28 cellular contexts compared by ENCODE assay signal in the genomic region with DNA sequence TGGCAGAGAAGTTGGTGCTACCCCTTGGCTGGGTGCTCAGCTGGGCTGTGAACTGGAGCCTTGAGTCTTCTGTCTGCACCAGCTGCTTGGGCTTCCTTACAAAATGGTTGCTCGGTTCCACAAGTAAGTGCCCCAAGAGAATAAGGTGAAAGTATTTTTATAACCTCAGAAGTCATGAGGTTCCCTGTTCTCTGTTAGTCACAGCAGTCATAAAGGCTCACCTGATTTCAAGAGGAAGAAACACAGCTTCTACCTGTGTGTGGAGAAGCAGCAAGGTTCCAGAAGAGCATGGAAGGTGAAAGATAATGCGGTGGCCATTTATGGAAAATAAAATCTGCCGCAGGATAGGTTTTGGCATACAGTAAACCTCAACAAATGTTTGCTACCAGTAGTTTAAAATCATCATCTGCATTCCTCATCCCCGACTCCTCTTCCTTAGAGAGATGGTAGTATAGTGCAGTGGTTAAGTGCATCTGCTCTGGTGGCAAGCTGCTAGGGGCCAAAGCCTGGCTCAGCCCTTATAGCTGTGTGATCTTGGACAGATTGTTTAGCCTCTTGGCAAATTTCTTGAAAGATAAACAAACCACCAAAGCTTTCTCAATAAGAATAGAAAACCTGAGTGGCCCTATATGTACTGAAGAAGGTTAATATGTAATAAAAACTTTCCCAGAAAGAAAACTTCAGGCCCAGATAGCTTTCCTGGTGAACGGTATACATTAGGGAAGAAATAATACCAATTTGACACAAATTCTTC.
"Had no signal": no experiment of that assay in that cellular context is flagged by ENCODE, and none has a peak within 500 bp of the region (broad histone marks: within the 10 kb centered on the region; RNA-seq: fewer than 3 reads in every experiment).

No MANE protein-coding gene starts in this region.

- H3K36me3 Mint-ChIP-seq: natural killer cell had no signal

- H3K27me3 Mint-ChIP-seq: activated CD4-positive, alpha-beta memory T cell treated with anti-CD3 and anti-CD28 coated beads for 36 hours; activated CD4-positive, alpha-beta T cell treated with anti-CD3 and anti-CD28 coated beads, Interleukin-2, amount 10 ng/mL, durations not matched to agents 24 days and 14 days; activated naive CD8-positive, alpha-beta T cell treated with anti-CD3 and anti-CD28 coated beads for 36 hours; stimulated activated naive CD8-positive, alpha-beta T cell treated with anti-CD3 and anti-CD28 coated beads, Interleukin-15, Interleukin-2, amounts not matched to agents 100 ng/mL and 50 ng/mL, for 24 hours had no signal

- H3K4me2 ChIP-seq: neural progenitor cell had no signal

- H3K9me3 ChIP-seq: adrenal gland, body of pancreas, colonic mucosa, right lobe of liver, thoracic aorta, uterus had no signal

- H3K4me1 ChIP-seq: colonic mucosa, neural progenitor cell, uterus had no signal

- H3K4me3 ChIP-seq: adrenal gland, body of pancreas, colonic mucosa, neural progenitor cell, right lobe of liver, skin epidermis, thoracic aorta, uterus had no signal

- H3K4me3 Mint-ChIP-seq: activated CD4-positive, alpha-beta memory T cell treated with anti-CD3 and anti-CD28 coated beads for 36 hours; activated CD4-positive, alpha-beta T cell treated with anti-CD3 and anti-CD28 coated beads, Interleukin-2, amount 10 ng/mL, durations not matched to agents 24 days and 14 days; activated naive CD4-positive, alpha-beta T cell treated with anti-CD3 and anti-CD28 coated beads for 36 hours; activated naive CD8-positive, alpha-beta T cell treated with anti-CD3 and anti-CD28 coated beads for 36 hours; activated T-helper 1 cell treated with anti-CD3 and anti-CD28 coated beads, Interleukin-12 subunit alpha, Interleukin-12 subunit beta, Interleukin-2, Interleukin-4 antibody, amounts not matched to agents 30 ng/mL and 10 ng/mL and 1 ng/mL, durations not matched to agents 14 hours and 24 hours and 36 hours; mesothelial cell of epicardium; natural killer cell; neural progenitor cell; stimulated activated naive CD8-positive, alpha-beta T cell treated with anti-CD3 and anti-CD28 coated beads, Interleukin-15, Interleukin-2, amounts not matched to agents 100 ng/mL and 50 ng/mL, for 24 hours had no signal

- H3K4me1 Mint-ChIP-seq: activated CD4-positive, alpha-beta T cell treated with anti-CD3 and anti-CD28 coated beads, Interleukin-2, amount 10 ng/mL, durations not matched to agents 24 days and 14 days; natural killer cell; neural progenitor cell had no signal

- FAIRE-seq: endothelial cell of umbilical vein had no signal

- ATAC-seq: activated CD4-positive, CD25-positive, alpha-beta regulatory T cell treated with anti-CD3 and anti-CD28 coated beads, Interleukin-2, amount 50 U/mL, for 24 hours; body of pancreas; natural killer cell had no signal

- H3K36me3 ChIP-seq: colonic mucosa, neural progenitor cell, uterus had no signal

- H2AFZ ChIP-seq: neural progenitor cell had no signal

- H3K9ac ChIP-seq: neural progenitor cell had no signal

- H3K9me3 Mint-ChIP-seq: natural killer cell had no signal

- DNase-seq: activated CD4-positive, alpha-beta memory T cell treated with anti-CD3 and anti-CD28 coated beads for 36 hours; activated CD4-positive, alpha-beta T cell treated with anti-CD3 and anti-CD28 coated beads, Interleukin-2, amount 10 ng/mL, durations not matched to agents 24 days and 14 days; activated CD8-positive, alpha-beta memory T cell treated with anti-CD3 and anti-CD28 coated beads, Interleukin-2, amount 50 U/mL, for 4 hours; activated effector memory CD4-positive, alpha-beta T cell treated with anti-CD3 and anti-CD28 coated beads, Interleukin-2, amount 50 U/mL, for 16 hours; activated naive CD4-positive, alpha-beta T cell treated with anti-CD3 and anti-CD28 coated beads for 36 hours; activated naive CD8-positive, alpha-beta T cell treated with anti-CD3 and anti-CD28 coated beads for 36 hours; activated T-cell treated with anti-CD3 and anti-CD28 coated beads, Interleukin-2, amount 50 U/mL, for 1 hour; adrenal gland; body of pancreas; cerebellar nuclear complex; colonic mucosa; effector memory CD4-positive, alpha-beta T cell; head of caudate nucleus; natural killer cell; occipital lobe; stimulated activated CD4-positive, alpha-beta T cell treated with anti-CD3 and anti-CD28 coated beads, Interleukin-12 subunit alpha, Interleukin-12 subunit beta, amount 100 ng/mL, for 4 hours; stimulated activated CD4-positive, alpha-beta T cell treated with anti-CD3 and anti-CD28 coated beads, Interleukin-4, amount 100 ng/mL, for 1 hour; trophoblast cell; uterus had no signal

- H3K27me3 ChIP-seq: adrenal gland, body of pancreas, colonic mucosa, neural progenitor cell, right lobe of liver, uterus had no signal

- H3K27ac ChIP-seq: colonic mucosa, neural progenitor cell, right lobe of liver, skin epidermis, thoracic aorta, uterus had no signal

- H3K27ac Mint-ChIP-seq: activated CD4-positive, alpha-beta memory T cell treated with anti-CD3 and anti-CD28 coated beads for 36 hours; activated CD4-positive, alpha-beta T cell treated with anti-CD3 and anti-CD28 coated beads, Interleukin-2, amount 10 ng/mL, durations not matched to agents 24 days and 14 days; activated naive CD4-positive, alpha-beta T cell treated with anti-CD3 and anti-CD28 coated beads for 36 hours; activated naive CD8-positive, alpha-beta T cell treated with anti-CD3 and anti-CD28 coated beads for 36 hours; activated T-helper 1 cell treated with anti-CD3 and anti-CD28 coated beads, Interleukin-12 subunit alpha, Interleukin-12 subunit beta, Interleukin-2, Interleukin-4 antibody, amounts not matched to agents 30 ng/mL and 10 ng/mL and 1 ng/mL, durations not matched to agents 14 hours and 24 hours and 36 hours; mesothelial cell of epicardium; natural killer cell; neural progenitor cell; stimulated activated naive CD8-positive, alpha-beta T cell treated with anti-CD3 and anti-CD28 coated beads, Interleukin-15, Interleukin-2, amounts not matched to agents 100 ng/mL and 50 ng/mL, for 24 hours had no signal
